Comparison of ENCODE assay signal across 8 cellular contexts in genomic region chr5:141821430-141821925, GRCh38. TPM values are rescaled to one million over a fixed set of nuclear protein-coding genes. Genes with fewer than 3 reads are reported as not detected.
DNase-seq lines count a peak whose midpoint lies in the region; FAIRE-seq and TF ChIP-seq lines count a peak whose summit lies in the region.

No MANE protein-coding gene starts in this region.

- H3K27ac Mint-ChIP-seq in T-helper 2 cell treated with Interferon-gamma antibody and Interleukin-4, amounts not matched to agents 5 μg/mL and 100 μg/mL, for 36 hours: no peak overlapping the region

- H3K9me3 Mint-ChIP-seq in T-helper 2 cell treated with Interferon-gamma antibody and Interleukin-4, amounts not matched to agents 5 μg/mL and 100 μg/mL, for 36 hours: no peaks in the 10 kb centered on the region

- H3K4me1 Mint-ChIP-seq in T-helper 2 cell treated with Interferon-gamma antibody and Interleukin-4, amounts not matched to agents 5 μg/mL and 100 μg/mL, for 36 hours (ENCODE audit: low read depth): no peaks in the 10 kb centered on the region

- no peak for FAIRE-seq in RCC 7860 (lab: Jason Lieb, UNC)

- TF ChIP-seq CTCF in GM13976 (IDR thresholded peaks at IDR 0.05; ENCODE audit: borderline replicate concordance, control extremely low read depth, extremely low read depth, insufficient read depth, missing control alignments): no peak

- DNase-seq in G401 (ENCODE audit: low spot score) (peak; percentile 86), OCI-M1 (lab: John Stamatoyannopoulos, UW) (peak; percentile 77), fibroblast of gingiva (ENCODE audit: low read depth) (peak; percentile 61), putamen (ENCODE audit: low spot score) (peak; percentile 92), GM13976 (ENCODE audit: low spot score) (no peak), RCC 7860 (ENCODE audit: low spot score) (no peak)
- no peak for DNase-seq in stimulated activated CD4-positive, alpha-beta T cell treated with anti-CD3 and anti-CD28 coated beads, Interleukin-15, amount 100 ng/mL, for 24 hours
- no peak for DNase-seq in T-helper 2 cell treated with Interferon-gamma antibody and Interleukin-4, amounts not matched to agents 5 μg/mL and 100 μg/mL, for 36 hours (ENCODE audit: low spot score)

- H3K27me3 Mint-ChIP-seq in T-helper 2 cell treated with Interferon-gamma antibody and Interleukin-4, amounts not matched to agents 5 μg/mL and 100 μg/mL, for 36 hours (ENCODE audit: low read depth): peaks cover 26% of the 10 kb centered on the region

- H3K4me3 Mint-ChIP-seq in T-helper 2 cell treated with Interferon-gamma antibody and Interleukin-4, amounts not matched to agents 5 μg/mL and 100 μg/mL, for 36 hours: no peak overlapping the region

- in situ Hi-C loops in G401 (cut with HindIII; ENCODE audit: low sequenced_read_pairs): no loop called here
- in situ Hi-C loops in GM13976 (cut with MboI; ENCODE audit: low sequenced_read_pairs, unreplicated experiment): no loop called here

- no peaks in the 10 kb centered on the region for H3K36me3 Mint-ChIP-seq in T-helper 2 cell treated with Interferon-gamma antibody and Interleukin-4, amounts not matched to agents 5 μg/mL and 100 μg/mL, for 36 hours (ENCODE audit: low read depth)

RNA-seq across cellular contexts. Expression of gene PCDH1, which starts 56.7 kb away (rescaled TPM):
- total RNA-seq in G401 (2014; rRNA removed; shearing (Covaris generic)): 1.2 and 1.8 TPM in 2 replicates

Comparison
In these comparisons a context has a peak if more than half of its experiments do, and no peak if none do; other contexts are left out.
1. DNase-seq: peak in G401 (single experiment), OCI-M1 (single experiment), fibroblast of gingiva (single experiment) and putamen (single experiment); none in stimulated activated CD4-positive, alpha-beta T cell treated with anti-CD3 and anti-CD28 coated beads, Interleukin-15, amount 100 ng/mL, for 24 hours (single experiment), GM13976 (single experiment), T-helper 2 cell treated with Interferon-gamma antibody and Interleukin-4, amounts not matched to agents 5 μg/mL and 100 μg/mL, for 36 hours (single experiment) and RCC 7860 (single experiment).